In genomic region chr5:75405296-75405695, GRCh38 we compare ENCODE assay signal across 25 cellular contexts.
DNase-seq lines count a peak whose midpoint lies in the region; ATAC-seq, FAIRE-seq and TF ChIP-seq lines count a peak whose summit lies in the region.
"Had no signal": no experiment of that assay in that cellular context is flagged by ENCODE, and none has a peak within 500 bp of the region (broad histone marks: within the 10 kb centered on the region; RNA-seq: fewer than 3 reads in every experiment).

No MANE protein-coding gene starts in this region.

- no peak overlapping the region for H3K4me3 Mint-ChIP-seq in activated CD8-positive, alpha-beta T cell treated with anti-CD3 and anti-CD28 coated beads for 36 hours
- no peak overlapping the region for H3K4me3 Mint-ChIP-seq in activated CD8-positive, alpha-beta T cell treated with anti-CD3 and anti-CD28 coated beads, Interleukin-2, amount 10 ng/mL, durations not matched to agents 7 days and 5 days
- H3K4me3 Mint-ChIP-seq: natural killer cell had no signal

- peaks cover 12% of the 10 kb centered on the region for H3K36me3 Mint-ChIP-seq in activated CD8-positive, alpha-beta T cell treated with anti-CD3 and anti-CD28 coated beads for 36 hours (ENCODE audit: low read depth)
- H3K36me3 Mint-ChIP-seq in activated CD8-positive, alpha-beta T cell treated with anti-CD3 and anti-CD28 coated beads, Interleukin-2, amount 10 ng/mL, durations not matched to agents 7 days and 5 days (ENCODE audit: low read depth), result peaks cover 19% of the 10 kb centered on the region
- H3K36me3 Mint-ChIP-seq: natural killer cell had no signal

- TF ChIP-seq CTCF in activated CD8-positive, alpha-beta T cell treated with anti-CD3 and anti-CD28 coated beads for 36 hours (IDR thresholded peaks at IDR 0.05), result no peak
- TF ChIP-seq CTCF in NB4 (IDR thresholded peaks at IDR 0.05; ENCODE audit: low read depth, low read length) (no peak), brain microvascular endothelial cell (IDR thresholded peaks at IDR 0.05; ENCODE audit: low read depth, low read length, missing control alignments) (no peak)

- TF ChIP-seq POLR2A in NB4 (IDR thresholded peaks at IDR 0.05; ENCODE audit: extremely low read depth, insufficient read length), result no peak

- H3K4me3 ChIP-seq in NB4 (ENCODE audit: low read depth, low read length) (no peak overlapping the region), brain microvascular endothelial cell (ENCODE audit: low read depth, low read length) (no peak overlapping the region), small intestine (ENCODE audit: low read depth in 1 of 2, low read length in 2 of 2) (no peak overlapping the region)
- H3K4me3 ChIP-seq: body of pancreas, esophagus muscularis mucosa, thyroid gland had no signal

- H3K27me3 ChIP-seq in brain microvascular endothelial cell (replicated peaks) (no peaks in the 10 kb centered on the region), small intestine (ENCODE audit: control insufficient read depth in 2 of 2, insufficient read depth in 2 of 2, low read length in 2 of 2) (no peaks in the 10 kb centered on the region)
- H3K27me3 ChIP-seq: body of pancreas, esophagus muscularis mucosa, thyroid gland had no signal

- no peak for DNase-seq in activated CD8-positive, alpha-beta T cell treated with anti-CD3 and anti-CD28 coated beads for 36 hours
- DNase-seq in activated CD8-positive, alpha-beta T cell treated with anti-CD3 and anti-CD28 coated beads, Interleukin-2, amount 10 ng/mL, durations not matched to agents 7 days and 5 days, result no peak
- DNase-seq in NB4 (ENCODE audit: low read depth) (peak; percentile 37), brain microvascular endothelial cell (peak; percentile 9), small intestine (peak; percentile 14), Right ventricle myocardium inferior (ENCODE audit: missing footprints) (no peak), cardiac septum (ENCODE audit: low spot score) (no peak)
- no peak for DNase-seq in stimulated activated naive CD4-positive, alpha-beta T cell treated with Interleukin-2 at 50 U/mL for 16 hours (lab: John Stamatoyannopoulos, UW)
- DNase-seq: 8988T; activated CD4-positive, alpha-beta T cell treated with anti-CD3 and anti-CD28 coated beads for 4 hours; activated CD8-positive, alpha-beta memory T cell treated with anti-CD3 and anti-CD28 coated beads, Interleukin-2, amount 50 U/mL, for 48 hours; activated naive CD4-positive, alpha-beta T cell treated with Interleukin-2 at 50 U/mL for 16 hours; body of pancreas; DMS 273 treated with DMSO at 0.1 percent for 48 hours; glutamatergic neuron; Kasumi-1; natural killer cell; NCI-H1930; NCI-H524; posterior cingulate gyrus; stimulated activated CD4-positive, alpha-beta T cell treated with anti-CD3 and anti-CD28 coated beads, Interleukin-4, amount 100 ng/mL, for 4 hours; T-helper 9 cell; thyroid gland had no signal

- no peaks in the 10 kb centered on the region for H3K9me3 ChIP-seq in small intestine (ENCODE audit: control insufficient read depth, low read depth)
- H3K9me3 ChIP-seq: body of pancreas, esophagus muscularis mucosa, thyroid gland had no signal

- peak overlapping the region; percentile 13 for H3K27ac Mint-ChIP-seq in activated CD8-positive, alpha-beta T cell treated with anti-CD3 and anti-CD28 coated beads for 36 hours
- H3K27ac Mint-ChIP-seq in activated CD8-positive, alpha-beta T cell treated with anti-CD3 and anti-CD28 coated beads, Interleukin-2, amount 10 ng/mL, durations not matched to agents 7 days and 5 days, result no peak overlapping the region
- H3K27ac Mint-ChIP-seq: natural killer cell had no signal

- no peaks in the 10 kb centered on the region for H3K27me3 Mint-ChIP-seq in activated CD8-positive, alpha-beta T cell treated with anti-CD3 and anti-CD28 coated beads for 36 hours
- H3K27me3 Mint-ChIP-seq in activated CD8-positive, alpha-beta T cell treated with anti-CD3 and anti-CD28 coated beads, Interleukin-2, amount 10 ng/mL, durations not matched to agents 7 days and 5 days (ENCODE audit: low read depth), result no peaks in the 10 kb centered on the region

- H3K27ac ChIP-seq in brain microvascular endothelial cell (no peak overlapping the region), small intestine (ENCODE audit: low read depth in 1 of 2, low read length in 1 of 2) (no peak overlapping the region)
- H3K27ac ChIP-seq: body of pancreas, esophagus muscularis mucosa, thyroid gland had no signal

- H3K36me3 ChIP-seq in brain microvascular endothelial cell (replicated peaks) (peaks cover 5% of the 10 kb centered on the region), small intestine (ENCODE audit: control insufficient read depth in 2 of 2, insufficient read depth in 2 of 2, low read length in 2 of 2) (peaks cover 5% of the 10 kb centered on the region in 2 donors)

- peaks cover 4% of the 10 kb centered on the region for H3K4me1 Mint-ChIP-seq in activated CD8-positive, alpha-beta T cell treated with anti-CD3 and anti-CD28 coated beads for 36 hours (ENCODE audit: low read depth)
- no peaks in the 10 kb centered on the region for H3K4me1 Mint-ChIP-seq in activated CD8-positive, alpha-beta T cell treated with anti-CD3 and anti-CD28 coated beads, Interleukin-2, amount 10 ng/mL, durations not matched to agents 7 days and 5 days (ENCODE audit: low read depth)
- H3K4me1 Mint-ChIP-seq: natural killer cell had no signal

- POLR2A ChIA-PET in activated CD8-positive, alpha-beta T cell treated with anti-CD3 and anti-CD28 coated beads for 36 hours (lab: Charles Lee), result no interaction called here
- POLR2A ChIA-PET in activated CD8-positive, alpha-beta T cell treated with anti-CD3 and anti-CD28 coated beads, Interleukin-2, amount 10 ng/mL, durations not matched to agents 7 days and 5 days (lab: Charles Lee), result no interaction called here

- no peak for ATAC-seq in activated CD8-positive, alpha-beta T cell treated with anti-CD3 and anti-CD28 coated beads for 36 hours
- ATAC-seq in activated CD8-positive, alpha-beta T cell treated with anti-CD3 and anti-CD28 coated beads, Interleukin-2, amount 10 ng/mL, durations not matched to agents 7 days and 5 days, result no peak
- ATAC-seq in Right ventricle myocardium inferior, result no peak
- ATAC-seq: body of pancreas, natural killer cell had no signal

- no peaks in the 10 kb centered on the region for H3K9me3 Mint-ChIP-seq in activated CD8-positive, alpha-beta T cell treated with anti-CD3 and anti-CD28 coated beads for 36 hours
- H3K9me3 Mint-ChIP-seq in activated CD8-positive, alpha-beta T cell treated with anti-CD3 and anti-CD28 coated beads, Interleukin-2, amount 10 ng/mL, durations not matched to agents 7 days and 5 days (ENCODE audit: insufficient read depth), result no peaks in the 10 kb centered on the region
- H3K9me3 Mint-ChIP-seq: natural killer cell had no signal

- no peak for FAIRE-seq in small intestine (lab: Jason Lieb, UNC)
- FAIRE-seq: H54 had no signal

- intact Hi-C loops in activated CD8-positive, alpha-beta T cell treated with anti-CD3 and anti-CD28 coated beads for 36 hours (cut with micrococcal nuclease), result no loop called here
- intact Hi-C loops in Right ventricle myocardium inferior (cut with DNase I) (no loop called here), cardiac septum (cut with DNase I) (no loop called here)

- in situ Hi-C loops in brain microvascular endothelial cell (cut with HindIII; ENCODE audit: low pct_ligation_motif_present, low sequenced_read_pairs), result no loop called here

- WGBS in small intestine, 3 donors, result 45 to 65% (median 62%) methylated on average over 3 of the region's 3 CpGs

- CTCF ChIA-PET in activated CD8-positive, alpha-beta T cell treated with anti-CD3 and anti-CD28 coated beads for 36 hours (lab: Charles Lee), result no interaction called here
- CTCF ChIA-PET in activated CD8-positive, alpha-beta T cell treated with anti-CD3 and anti-CD28 coated beads, Interleukin-2, amount 10 ng/mL, durations not matched to agents 7 days and 5 days (lab: Charles Lee), result no interaction called here

- H3K4me1 ChIP-seq in small intestine (ENCODE audit: control insufficient read depth in 2 of 2, insufficient read depth in 1 of 2, low read depth in 1 of 2, low read length in 1 of 2), result no peaks in the 10 kb centered on the region
- H3K4me1 ChIP-seq: body of pancreas, esophagus muscularis mucosa, thyroid gland had no signal

Comparison
In these comparisons a context has a peak if more than half of its experiments do, and no peak if none do; other contexts are left out.
1. DNase-seq: peak in NB4 (single experiment), brain microvascular endothelial cell (single experiment) and small intestine (single experiment); none in activated CD8-positive, alpha-beta T cell treated with anti-CD3 and anti-CD28 coated beads for 36 hours (single experiment), activated CD8-positive, alpha-beta T cell treated with anti-CD3 and anti-CD28 coated beads, Interleukin-2, amount 10 ng/mL, durations not matched to agents 7 days and 5 days (single experiment), Right ventricle myocardium inferior (single experiment), stimulated activated naive CD4-positive, alpha-beta T cell treated with Interleukin-2 at 50 U/mL for 16 hours (single experiment) and cardiac septum (single experiment).